5 cellular contexts compared by ENCODE assay signal in the genomic region with DNA sequence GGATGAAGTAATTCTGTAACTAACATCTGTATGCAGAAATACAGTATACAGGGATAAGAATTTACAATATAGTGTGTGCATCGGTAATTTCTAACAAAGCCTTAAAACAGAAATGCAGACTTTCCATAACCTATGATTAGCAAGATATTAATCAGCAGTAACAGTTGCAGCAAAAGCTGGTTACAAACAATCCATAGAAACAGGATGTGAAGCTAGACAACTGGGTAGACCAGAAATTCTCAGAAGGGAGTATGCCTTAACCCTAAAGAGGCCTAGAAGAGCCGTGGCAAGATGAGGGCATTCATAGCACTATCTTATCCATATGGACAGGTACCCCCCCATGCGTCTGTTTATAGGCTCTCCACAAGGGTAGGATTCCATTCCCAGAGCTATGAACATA. TPM values are rescaled to one million over a fixed set of nuclear protein-coding genes. Genes with fewer than 3 reads are reported as not detected.
"Had no signal": no experiment of that assay in that cellular context is flagged by ENCODE, and none has a peak within 500 bp of the region (broad histone marks: within the 10 kb centered on the region; RNA-seq: fewer than 3 reads in every experiment).

No MANE protein-coding gene starts in this region.

RNA-seq across cellular contexts. Expression of gene ANKRD30B, which starts 48.9 kb away (rescaled TPM):
- total RNA-seq: HepG2, HT1080, IMR-90, K562 had no signal
- polyA plus RNA-seq: HepG2, IgD-negative memory B cell, IMR-90, K562 had no signal
